25 cellular contexts compared by ENCODE assay signal in the genomic region with DNA sequence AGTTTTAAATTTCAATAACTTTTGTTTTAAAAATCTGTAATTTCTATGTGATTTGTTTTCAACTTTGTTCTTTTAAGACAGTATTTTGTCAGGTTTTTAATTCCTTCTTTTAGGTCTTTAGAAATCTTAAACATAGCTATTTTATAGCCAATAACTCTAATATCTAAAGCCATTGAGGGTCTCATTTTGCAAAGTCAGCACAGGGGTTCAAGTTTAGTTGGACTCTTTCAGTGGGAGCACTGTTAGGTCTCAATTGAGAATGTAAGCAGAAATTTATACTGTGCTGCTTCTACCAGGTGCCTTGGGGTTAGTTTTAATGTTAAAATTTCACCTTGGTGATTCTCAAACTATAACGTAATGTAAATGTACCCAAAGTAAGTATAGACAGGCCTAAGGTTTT.
DNase-seq lines count a peak whose midpoint lies in the region; ATAC-seq, FAIRE-seq and TF ChIP-seq lines count a peak whose summit lies in the region.
"Had no signal": no experiment of that assay in that cellular context is flagged by ENCODE, and none has a peak within 500 bp of the region (broad histone marks: within the 10 kb centered on the region; RNA-seq: fewer than 3 reads in every experiment).

No MANE protein-coding gene starts in this region.

- no peaks in the 10 kb centered on the region for H3K79me2 ChIP-seq in K562 (ENCODE audit: control insufficient read depth, insufficient read depth, low read length)

- no peak for TF ChIP-seq CTCF in A549 (IDR thresholded peaks at IDR 0.05)
- TF ChIP-seq CTCF in K562 (IDR thresholded peaks at IDR 0.05 in 2 of 3, conservative IDR thresholded peaks at IDR 0.05 in 1 of 3; ENCODE audit: insufficient read depth in 2 of 3, low read depth in 1 of 3, low read length in 3 of 3): no peak
- no peak for TF ChIP-seq CTCF in pancreas (IDR thresholded peaks at IDR 0.05)

- no peak for TF ChIP-seq POLR2A in A549 (IDR thresholded peaks at IDR 0.05; ENCODE audit: low read length)
- no peak for TF ChIP-seq POLR2A in K562 (conservative IDR thresholded peaks at IDR 0.05)

- POLR2A ChIA-PET in A549 (lab: Yijun Ruan, JAX): no interaction called here
- POLR2A ChIA-PET in K562 (lab: Yijun Ruan, JAX): no interaction called here

- in situ Hi-C loops in K562 (cut with MboI): no loop called here

- intact Hi-C loops in K562 (cut with micrococcal nuclease) (no loop called here), pancreas (cut with DNase I) (no loop called here)

- ATAC-seq in A549 (no peak), K562 (no peak), pancreas (no peak), HG02642 (IDR thresholded peaks at IDR 0.05; ENCODE audit: poor library complexity, unreplicated experiment) (no peak)
- ATAC-seq: GM12878 had no signal

- no peaks in the 10 kb centered on the region for H3K36me3 ChIP-seq in K562 (ENCODE audit: control insufficient read depth, insufficient read depth, low read length)
- no peaks in the 10 kb centered on the region for H3K36me3 ChIP-seq in pancreas
- H3K36me3 ChIP-seq: BE2C had no signal

- TF ChIP-seq RAD21 in A549 (conservative IDR thresholded peaks at IDR 0.05 in 1 of 2, IDR thresholded peaks at IDR 0.05 in 1 of 2) (no peak), K562 (CRISPR knock-in tag; conservative IDR thresholded peaks at IDR 0.05 in 1 of 2, IDR thresholded peaks at IDR 0.05 in 1 of 2) (no peak)

- H3K27me3 ChIP-seq in K562 (ENCODE audit: control insufficient read depth in 2 of 2, insufficient read depth in 2 of 2, low read length in 2 of 2) (peaks cover 4 to 5% of the 10 kb centered on the region in 2 experiments; a peak in 3 of 5 replicates), pancreas (no peaks in the 10 kb centered on the region)
- H3K27me3 ChIP-seq: BE2C, BLaER1 had no signal

- H3K27ac ChIP-seq in A549 (no peak overlapping the region), K562 (ENCODE audit: extremely low read depth, low read depth, low read length) (no peak overlapping the region), pancreas (no peak overlapping the region)
- H3K27ac ChIP-seq: BLaER1 had no signal

- H3K9me3 ChIP-seq in A549 (no peaks in the 10 kb centered on the region), K562 (replicated peaks; ENCODE audit: control insufficient read depth, insufficient read depth, low read depth, low read length) (no peaks in the 10 kb centered on the region), pancreas (no peaks in the 10 kb centered on the region)
- H3K9me3 ChIP-seq: BE2C, BLaER1 had no signal

- DNase-seq in A549 (ENCODE audit: low read depth in 1 of 2, low spot score in 1 of 2): no peak
- no peak for DNase-seq in GM18507 (ENCODE audit: extremely low spot score, insufficient read length, low read depth)
- no peak for DNase-seq in K562 (ENCODE audit: extremely low read depth in 1 of 4, low spot score in 3 of 4)
- no peak for DNase-seq in pancreas
- no peak for DNase-seq in ureter (ENCODE audit: low spot score)
- DNase-seq in AML-193 (lab: John Stamatoyannopoulos, UW): no peak
- DNase-seq in kidney tubule cell (ENCODE audit: low spot score): no peak
- DNase-seq: 8988T; BE2C; C1 segment of cervical spinal cord; CD4-positive, alpha-beta memory T cell; CD4-positive, CD25-positive, alpha-beta regulatory T cell; CD8-positive, alpha-beta memory T cell; COR-L47; DMS 273 treated with DMSO at 0.1 percent for 48 hours; DMS153; DMS53; DMS79; DND-41; EL; GDM1 had no signal

- H3K9me1 ChIP-seq in K562 (ENCODE audit: control insufficient read depth, insufficient read depth, low read length): no peaks in the 10 kb centered on the region

- BruUV-seq in K562 (replicated peaks; lab: Mats Ljungman, UMichigan): no TSS peak

- H3K4me1 ChIP-seq in A549 (no peaks in the 10 kb centered on the region), K562 (replicated peaks in 1 of 2; ENCODE audit: control insufficient read depth in 2 of 2, insufficient read depth in 2 of 2, low read length in 2 of 2) (no peaks in the 10 kb centered on the region), pancreas (peaks cover 11 to 21% (median 14%) of the 10 kb centered on the region in 3 donors)
- H3K4me1 ChIP-seq: BE2C had no signal

- WGBS in A549 (ENCODE audit: missing lambda C conversion rate): 92% methylated on average over 1 of the region's 1 CpG
- WGBS in K562 (ENCODE audit: insufficient coverage, low coverage, missing lambda C conversion rate): 7% methylated on average over 1 of the region's 1 CpG
- WGBS in pancreas, 2 donors: 100% methylated on average over 1 of the region's 1 CpG

- CTCF ChIA-PET in A549 (lab: Yijun Ruan, JAX): no interaction called here
- CTCF ChIA-PET in K562 (lab: Yijun Ruan, JAX; ENCODE audit: low intra/inter-chr PET ratio): no interaction called here

- H2AFZ ChIP-seq in K562 (ENCODE audit: low read depth, low read length): no peak overlapping the region

- no peaks in the 10 kb centered on the region; the same call in 1 of the 2 replicates for H4K20me1 ChIP-seq in K562 (replicated peaks; ENCODE audit: control insufficient read depth, insufficient read depth, low read length)
- H4K20me1 ChIP-seq: BLaER1 had no signal

- H3K4me3 ChIP-seq in A549 (no peak overlapping the region), K562 (no peak overlapping the region), pancreas (no peak overlapping the region)
- H3K4me3 ChIP-seq: BLaER1, GM12878 had no signal

- no peak overlapping the region for H3K4me2 ChIP-seq in A549
- H3K4me2 ChIP-seq in K562 (ENCODE audit: insufficient read depth, low read length): no peak overlapping the region
- H3K4me2 ChIP-seq: BLaER1 had no signal

- TF ChIP-seq EP300 in A549 (IDR thresholded peaks at IDR 0.05) (no peak), K562 (IDR thresholded peaks at IDR 0.05; ENCODE audit: low read length) (no peak)

- FAIRE-seq in A549 (lab: Jason Lieb, UNC) (no peak), GM18507 (lab: Jason Lieb, UNC) (peak; percentile 21), K562 (lab: Jason Lieb, UNC) (no peak), pancreas (lab: Jason Lieb, UNC) (peak; percentile 51)
- FAIRE-seq: A204.1, GM12878 had no signal

- no peak overlapping the region for H3K9ac ChIP-seq in K562 (ENCODE audit: insufficient read depth in 1 of 2, low read depth in 2 of 2, low read length in 2 of 2)
- H3K9ac ChIP-seq: BLaER1 had no signal

TF ChIP-seq in A549, 52 proteins besides CTCF, POLR2A, EP300 and RAD21:
- TF ChIP-seq CHD4 (IDR thresholded peaks at IDR 0.05; ENCODE audit: borderline replicate concordance) (no peak), MAFK (IDR thresholded peaks at IDR 0.05; ENCODE audit: partially characterized antibody) (peak; percentile 56)
- TF ChIP-seq, protein P1, sequence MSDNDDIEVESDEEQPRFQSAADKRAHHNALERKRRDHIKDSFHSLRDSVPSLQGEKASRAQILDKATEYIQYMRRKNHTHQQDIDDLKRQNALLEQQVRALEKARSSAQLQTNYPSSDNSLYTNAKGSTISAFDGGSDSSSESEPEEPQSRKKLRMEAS (IDR thresholded peaks at IDR 0.05): no peak

TF ChIP-seq in K562, 482 proteins besides CTCF, POLR2A, EP300 and RAD21:
- TF ChIP-seq, protein P2, sequence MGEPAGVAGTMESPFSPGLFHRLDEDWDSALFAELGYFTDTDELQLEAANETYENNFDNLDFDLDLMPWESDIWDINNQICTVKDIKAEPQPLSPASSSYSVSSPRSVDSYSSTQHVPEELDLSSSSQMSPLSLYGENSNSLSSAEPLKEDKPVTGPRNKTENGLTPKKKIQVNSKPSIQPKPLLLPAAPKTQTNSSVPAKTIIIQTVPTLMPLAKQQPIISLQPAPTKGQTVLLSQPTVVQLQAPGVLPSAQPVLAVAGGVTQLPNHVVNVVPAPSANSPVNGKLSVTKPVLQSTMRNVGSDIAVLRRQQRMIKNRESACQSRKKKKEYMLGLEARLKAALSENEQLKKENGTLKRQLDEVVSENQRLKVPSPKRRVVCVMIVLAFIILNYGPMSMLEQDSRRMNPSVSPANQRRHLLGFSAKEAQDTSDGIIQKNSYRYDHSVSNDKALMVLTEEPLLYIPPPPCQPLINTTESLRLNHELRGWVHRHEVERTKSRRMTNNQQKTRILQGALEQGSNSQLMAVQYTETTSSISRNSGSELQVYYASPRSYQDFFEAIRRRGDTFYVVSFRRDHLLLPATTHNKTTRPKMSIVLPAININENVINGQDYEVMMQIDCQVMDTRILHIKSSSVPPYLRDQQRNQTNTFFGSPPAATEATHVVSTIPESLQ (CRISPR knock-in tag; IDR thresholded peaks at IDR 0.05): no peak
- TF ChIP-seq ZNF316 (IDR thresholded peaks at IDR 0.05): 0 out of 2 replicates have a peak, but pooled peaks have one; percentile 7
TF ChIP-seq in K562: peak in this region for 1.

Comparison
In these comparisons a context has a peak if more than half of its experiments do, and no peak if none do; other contexts are left out.
1. Of the 35 proteins assayed by ChIP-seq in both K562 and A549: peak only in K562: none; only in A549: MAFK; in both: none; in neither: 34.